Comparison of ENCODE assay signal across 8 cellular contexts in the genomic region with DNA sequence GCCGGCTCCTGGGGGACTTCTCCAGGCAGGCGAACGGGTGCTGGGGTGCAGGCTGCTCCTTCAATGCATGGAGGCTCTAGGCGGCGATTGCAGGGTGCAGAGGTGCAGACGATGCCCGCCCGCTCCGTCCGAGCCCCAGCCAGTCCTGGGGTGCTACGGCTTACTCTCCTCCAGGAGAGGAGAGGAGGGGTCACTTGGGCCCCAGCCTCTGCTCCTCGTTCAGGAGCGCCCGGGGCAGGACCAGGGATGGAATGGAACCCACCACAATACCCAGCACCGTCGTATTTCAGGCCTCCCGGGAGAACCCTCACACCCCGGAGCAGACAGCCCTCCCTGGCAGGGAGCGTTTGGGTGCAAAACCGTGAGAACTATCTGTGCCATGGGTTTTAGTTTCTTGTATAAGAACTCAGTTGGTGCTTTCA. TPM values are rescaled to one million over a fixed set of nuclear protein-coding genes. Genes with fewer than 3 reads are reported as not detected.
DNase-seq lines count a peak whose midpoint lies in the region; ATAC-seq, FAIRE-seq and TF ChIP-seq lines count a peak whose summit lies in the region.

No MANE protein-coding gene starts in this region.

- peak overlapping the region; percentile 92 to 99 for H3K27ac ChIP-seq in A549
- H3K27ac ChIP-seq in cingulate gyrus (ENCODE audit: low read depth, low read length), result peak overlapping the region; percentile 32
- H3K27ac ChIP-seq in mesenchymal stem cell (ENCODE audit: low read length, poor library complexity, severe bottlenecking), result peak overlapping the region; percentile 19
- peak overlapping the region; percentile 67 to 81 for H3K27ac ChIP-seq in uterus

- H2AFZ ChIP-seq in Loucy (ENCODE audit: low read length) (0 out of 2 replicates have a peak overlapping the region, but pooled peaks have one; percentile 46), mesenchymal stem cell (ENCODE audit: low read depth, low read length) (peak overlapping the region; percentile 10)

- TF ChIP-seq CTCF in A549 (IDR thresholded peaks at IDR 0.05), result no peak
- TF ChIP-seq CTCF in Loucy (conservative IDR thresholded peaks at IDR 0.05; ENCODE audit: low read length), result no peak
- no peak for TF ChIP-seq CTCF in uterus (IDR thresholded peaks at IDR 0.05)

- H3K23ac ChIP-seq in mesenchymal stem cell (ENCODE audit: low read length in 2 of 2), result no peak overlapping the region

- H3K14ac ChIP-seq in mesenchymal stem cell (ENCODE audit: low read length in 2 of 2), result peak overlapping the region; percentile 88 to 99

- H3K36me3 ChIP-seq in Loucy (ENCODE audit: insufficient read depth, low read length) (peaks cover 16% of the 10 kb centered on the region; the same call in 1 of the 2 replicates), mesenchymal stem cell (ENCODE audit: control insufficient read depth in 1 of 2, insufficient read depth in 2 of 2, low read depth in 1 of 2, low read length in 2 of 2) (peaks cover 0 to under 1% of the 10 kb centered on the region in 2 experiments), uterus (no peaks in the 10 kb centered on the region)

- no peak for TF ChIP-seq EP300 in A549 (IDR thresholded peaks at IDR 0.05)

- H3F3A ChIP-seq in Loucy (ENCODE audit: low read depth), result no peaks in the 10 kb centered on the region

- H3K9ac ChIP-seq in Loucy (ENCODE audit: low read depth, low read length, poor library complexity, severe bottlenecking), result peak overlapping the region; percentile 82
- peak overlapping the region; percentile 91 for H3K9ac ChIP-seq in mesenchymal stem cell (ENCODE audit: low read length)

- H3K4me1 ChIP-seq in A549 (peaks cover 65% of the 10 kb centered on the region), Loucy (ENCODE audit: insufficient read depth, low read length, poor library complexity, severe bottlenecking) (peaks cover 9% of the 10 kb centered on the region), mesenchymal stem cell (ENCODE audit: control insufficient read depth, insufficient read depth, low read depth, low read length) (peaks cover 21% of the 10 kb centered on the region), uterus (no peaks in the 10 kb centered on the region)

- CTCF ChIA-PET in A549 (lab: Yijun Ruan, JAX), result interaction anchor here (0.6 to 1.0 kb wide), 2 partner anchors 94 to 285 kb away, joined by 3 to 5 read pairs; a partner anchor contains a TSS

- peaks cover 54% of the 10 kb centered on the region for H3K79me2 ChIP-seq in Loucy (ENCODE audit: insufficient read depth, low read length)

- H4K91ac ChIP-seq in mesenchymal stem cell (ENCODE audit: low read length), result peak overlapping the region; percentile 78

- H2BK12ac ChIP-seq in mesenchymal stem cell (ENCODE audit: low read length in 2 of 2), result peak overlapping the region in 1 of 2 experiments; percentile 37

- intact Hi-C loops in uterus (cut with DNase I; ENCODE audit: low total_unique reads), result no loop called here

- H2BK5ac ChIP-seq in mesenchymal stem cell (ENCODE audit: low read depth, low read length, poor library complexity, severe bottlenecking), result peak overlapping the region; percentile 86

- peaks cover 7% of the 10 kb centered on the region for H3K79me1 ChIP-seq in mesenchymal stem cell (replicated peaks; ENCODE audit: low read length, poor library complexity, severe bottlenecking)

- H2AK5ac ChIP-seq in mesenchymal stem cell (ENCODE audit: low read length, severe bottlenecking), result peak overlapping the region; percentile 26

- peak overlapping the region; percentile 98 for H3K4me2 ChIP-seq in A549
- H3K4me2 ChIP-seq in Loucy (ENCODE audit: low read depth, low read length, poor library complexity, severe bottlenecking), result peak overlapping the region; percentile 84
- peak overlapping the region; percentile 80 for H3K4me2 ChIP-seq in mesenchymal stem cell (ENCODE audit: low read length, poor library complexity, severe bottlenecking)

- no peak for TF ChIP-seq RAD21 in A549 (conservative IDR thresholded peaks at IDR 0.05 in 1 of 2, IDR thresholded peaks at IDR 0.05 in 1 of 2)

- ATAC-seq in A549, result peak; percentile 20 to 34; a peak in 3 of 6 replicates
- peak; percentile 20 for ATAC-seq in GM19397 (IDR thresholded peaks at IDR 0.05; ENCODE audit: unreplicated experiment)

- H3K9me3 ChIP-seq in A549, result no peaks in the 10 kb centered on the region
- H3K9me3 ChIP-seq in Loucy (ENCODE audit: insufficient read depth, low read depth, low read length), result no peaks in the 10 kb centered on the region
- no peaks in the 10 kb centered on the region for H3K9me3 ChIP-seq in mesenchymal stem cell (ENCODE audit: control insufficient read depth, low read length)
- H3K9me3 ChIP-seq in uterus, result no peaks in the 10 kb centered on the region

- DNase-seq in A549 (ENCODE audit: low read depth in 1 of 2, low spot score in 1 of 2) (no peak), mesenchymal stem cell (peak; percentile 26), uterus (no peak), GDM1 (lab: John Stamatoyannopoulos, UW) (no peak), cerebellum (ENCODE audit: low spot score) (no peak)

- WGBS in A549 (ENCODE audit: missing lambda C conversion rate), result 0% methylated on average over 4 of the region's 20 CpGs
- WGBS in mesenchymal stem cell, result under 1% methylated on average over 15 of the region's 20 CpGs

- H3K27me3 ChIP-seq in Loucy (ENCODE audit: insufficient read depth, low read length, poor library complexity, severe bottlenecking) (no peaks in the 10 kb centered on the region), mesenchymal stem cell (ENCODE audit: control insufficient read depth in 1 of 2, insufficient read depth in 1 of 2, low read length in 2 of 2) (no peaks in the 10 kb centered on the region), uterus (no peaks in the 10 kb centered on the region)

- no peaks in the 10 kb centered on the region for H3K9me2 ChIP-seq in Loucy (replicated peaks; ENCODE audit: low read depth, low read length)

- peak overlapping the region; percentile 88 for H4K8ac ChIP-seq in mesenchymal stem cell (ENCODE audit: low read length)

- peak overlapping the region; percentile 96 for H3K4me3 ChIP-seq in A549
- H3K4me3 ChIP-seq in Loucy (ENCODE audit: low read length, poor library complexity, severe bottlenecking), result peak overlapping the region; percentile 90
- peak overlapping the region; percentile 86 to 99 for H3K4me3 ChIP-seq in mesenchymal stem cell (ENCODE audit: insufficient read depth in 1 of 2, low read depth in 1 of 2, low read length in 2 of 2)
- peak overlapping the region; percentile 90 to 99 for H3K4me3 ChIP-seq in uterus

- H2BK15ac ChIP-seq in mesenchymal stem cell (ENCODE audit: low read depth, poor library complexity, severe bottlenecking), result peak overlapping the region; percentile 69

- POLR2A ChIA-PET in A549 (lab: Yijun Ruan, JAX), result interaction anchor here (1.0 to 1.3 kb wide), 2 partner anchors 20 to 115 kb away, joined by 3 to 4 read pairs; no protein-coding TSS in a partner anchor

- TF ChIP-seq POLR2A in A549 (IDR thresholded peaks at IDR 0.05; ENCODE audit: low read length) (no peak), uterus (IDR thresholded peaks at IDR 0.05) (no peak)

- peak overlapping the region; percentile 89 to 93 for H3K18ac ChIP-seq in mesenchymal stem cell (ENCODE audit: low read depth in 1 of 2, low read length in 2 of 2)

- no peak for FAIRE-seq in A549 (lab: Jason Lieb, UNC)

- H4K20me1 ChIP-seq in Loucy (ENCODE audit: insufficient read depth, low read length, poor library complexity, severe bottlenecking), result peaks cover 35% of the 10 kb centered on the region

- peak overlapping the region; percentile 71 to 91 for H3K4ac ChIP-seq in mesenchymal stem cell (ENCODE audit: low read depth in 1 of 2, low read length in 2 of 2)

- H2BK120ac ChIP-seq in mesenchymal stem cell (ENCODE audit: low read depth, low read length), result peak overlapping the region; percentile 95

TF ChIP-seq in A549, 52 proteins besides CTCF, POLR2A, EP300 and RAD21:
- no peak for TF ChIP-seq FOSL2 (IDR thresholded peaks at IDR 0.05)
- TF ChIP-seq FOSL2 (CRISPR knock-in tag; IDR thresholded peaks at IDR 0.05), result no peak
- TF ChIP-seq HOXA7 (CRISPR knock-in tag; IDR thresholded peaks at IDR 0.05), result no peak
- TF ChIP-seq, protein P1, sequence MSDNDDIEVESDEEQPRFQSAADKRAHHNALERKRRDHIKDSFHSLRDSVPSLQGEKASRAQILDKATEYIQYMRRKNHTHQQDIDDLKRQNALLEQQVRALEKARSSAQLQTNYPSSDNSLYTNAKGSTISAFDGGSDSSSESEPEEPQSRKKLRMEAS (IDR thresholded peaks at IDR 0.05), result no peak
- TF ChIP-seq ZNF302 (CRISPR knock-in tag; IDR thresholded peaks at IDR 0.05), result no peak
- TF ChIP-seq KDM5A (IDR thresholded peaks at IDR 0.05), result no peak
- no peak for TF ChIP-seq MAZ (IDR thresholded peaks at IDR 0.05; ENCODE audit: borderline replicate concordance, low read depth, low read length)
- TF ChIP-seq, protein P2, sequence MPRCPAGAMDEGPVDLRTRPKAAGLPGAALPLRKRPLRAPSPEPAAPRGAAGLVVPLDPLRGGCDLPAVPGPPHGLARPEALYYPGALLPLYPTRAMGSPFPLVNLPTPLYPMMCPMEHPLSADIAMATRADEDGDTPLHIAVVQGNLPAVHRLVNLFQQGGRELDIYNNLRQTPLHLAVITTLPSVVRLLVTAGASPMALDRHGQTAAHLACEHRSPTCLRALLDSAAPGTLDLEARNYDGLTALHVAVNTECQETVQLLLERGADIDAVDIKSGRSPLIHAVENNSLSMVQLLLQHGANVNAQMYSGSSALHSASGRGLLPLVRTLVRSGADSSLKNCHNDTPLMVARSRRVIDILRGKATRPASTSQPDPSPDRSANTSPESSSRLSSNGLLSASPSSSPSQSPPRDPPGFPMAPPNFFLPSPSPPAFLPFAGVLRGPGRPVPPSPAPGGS (IDR thresholded peaks at IDR 0.05), result no peak
- no peak for TF ChIP-seq ESRRA (IDR thresholded peaks at IDR 0.05; ENCODE audit: borderline replicate concordance, low read length)
TF ChIP-seq in A549: peak in this region for 0.

RNA-seq across cellular contexts. Expression of a gene that starts 46.6 kb away (rescaled TPM):
- 5.7 and 7.4 TPM in 2 replicates for polyA plus RNA-seq in A549 (2011; rRNA removed)
- polyA plus RNA-seq in A549 (2012; cell fraction: cytosol; rRNA removed), result 8.9 and 12.3 TPM in 2 replicates
- 26.0 and 30.4 TPM in 2 replicates for polyA plus RNA-seq in A549 (2012; cell fraction: nucleus; rRNA removed)
- 16.8 to 20.7 TPM (median 18.6 TPM) in 3 replicates for polyA plus RNA-seq in A549 (2017; fragmentation: RNase III; extraction: RNeasy Plus Mini Kit Qiagen cat#74134 plus additional on column Dnase treatment)
- polyA minus RNA-seq in A549 (2011; rRNA and poly(A)+ RNA removed), result 14.3 and 23.8 TPM in 2 replicates
- 29.3 TPM for polyA plus RNA-seq in mesenchymal stem cell (2013, experiment 1 of 2)
- polyA plus RNA-seq in mesenchymal stem cell (2013, experiment 2 of 2), result 28.8 TPM
- total RNA-seq in uterus, result 10 to 100 TPM in 2 of 4 donors, 1 to 10 TPM in 2; 2.6 to 36.4 (median 18.5) TPM
- total RNA-seq in cerebellum, result 19.6 TPM

Comparison
In these comparisons a context has a peak if more than half of its experiments do, and no peak if none do; other contexts are left out.
1. H3K27ac ChIP-seq: peak in every context shown above with its lines; median percentile 96 in A549; 74 in uterus; 32 in cingulate gyrus; 19 in mesenchymal stem cell.